Comparison of ENCODE assay signal across 25 cellular contexts in genomic region chr4:10345381-10345784, GRCh38.
"Had no signal": no experiment of that assay in that cellular context is flagged by ENCODE, and none has a peak within 500 bp of the region (broad histone marks: within the 10 kb centered on the region; RNA-seq: fewer than 3 reads in every experiment).

No MANE protein-coding gene starts in this region.

- ATAC-seq: natural killer cell; psoas muscle; right cardiac atrium; stimulated activated memory B cell treated with anti-CD40 and anti-IgM and Interleukin-4, amounts not matched to agents 10 μg/mL and 1 μg/mL and 100 μg/mL, for 72 hours; stimulated activated naive CD8-positive, alpha-beta T cell treated with anti-CD3 and anti-CD28 coated beads, Interleukin-15, Interleukin-2, amounts not matched to agents 100 U/mL and 50 U/mL, for 24 hours had no signal

- H3K27me3 ChIP-seq: esophagus muscularis mucosa, left lung, ovary, sigmoid colon, testis, tibial artery, upper lobe of left lung had no signal

- H3K27me3 Mint-ChIP-seq: stimulated activated memory B cell treated with anti-CD40 and anti-IgM and Interleukin-4, amounts not matched to agents 10 μg/mL and 1 μg/mL and 100 μg/mL, for 72 hours had no signal

- H3K4me1 Mint-ChIP-seq: immature natural killer cell; natural killer cell; stimulated activated memory B cell treated with anti-CD40 and anti-IgM and Interleukin-4, amounts not matched to agents 10 μg/mL and 1 μg/mL and 100 μg/mL, for 72 hours had no signal

- H3K27ac Mint-ChIP-seq: immature natural killer cell; natural killer cell; stimulated activated memory B cell treated with anti-CD40 and anti-IgM and Interleukin-4, amounts not matched to agents 10 μg/mL and 1 μg/mL and 100 μg/mL, for 72 hours had no signal

- H3K4me3 Mint-ChIP-seq: immature natural killer cell; natural killer cell; stimulated activated memory B cell treated with anti-CD40 and anti-IgM and Interleukin-4, amounts not matched to agents 10 μg/mL and 1 μg/mL and 100 μg/mL, for 72 hours had no signal

- DNase-seq: dorsolateral prefrontal cortex; effector CD4-positive, alpha-beta T cell; foreskin melanocyte; hypothalamus; immature natural killer cell; kidney; left lung; natural killer cell; occipital lobe; ovary; posterior cingulate gyrus; psoas muscle; right cardiac atrium; sigmoid colon; spleen; stimulated activated CD4-positive, alpha-beta T cell treated with anti-CD3 and anti-CD28 coated beads, Interleukin-4, amount 100 ng/mL, for 4 hours; stimulated activated naive CD8-positive, alpha-beta T cell treated with anti-CD3 and anti-CD28 coated beads, Interleukin-15, Interleukin-2, amounts not matched to agents 100 U/mL and 50 U/mL, for 24 hours; substantia nigra; testis; tibial artery; upper lobe of left lung had no signal

- H3K9me3 Mint-ChIP-seq: immature natural killer cell; natural killer cell; stimulated activated memory B cell treated with anti-CD40 and anti-IgM and Interleukin-4, amounts not matched to agents 10 μg/mL and 1 μg/mL and 100 μg/mL, for 72 hours had no signal

- H3K9me3 ChIP-seq: esophagus muscularis mucosa, left lung, ovary, psoas muscle, sigmoid colon, spleen, testis, tibial artery, upper lobe of left lung had no signal

- H3K4me3 ChIP-seq: dorsolateral prefrontal cortex, esophagus muscularis mucosa, left lung, ovary, psoas muscle, sigmoid colon, spleen, testis, tibial artery, upper lobe of left lung had no signal

- H3K36me3 ChIP-seq: esophagus muscularis mucosa, left lung, ovary, sigmoid colon, spleen, tibial artery, upper lobe of left lung had no signal

- H3K4me1 ChIP-seq: esophagus muscularis mucosa, left lung, psoas muscle, sigmoid colon, spleen, testis, tibial artery had no signal

- FAIRE-seq: colon, kidney, urothelium cell line had no signal

- H3K27ac ChIP-seq: dorsolateral prefrontal cortex, esophagus muscularis mucosa, left lung, ovary, psoas muscle, sigmoid colon, spleen, testis, tibial artery, upper lobe of left lung had no signal

- H3K36me3 Mint-ChIP-seq: immature natural killer cell; natural killer cell; stimulated activated memory B cell treated with anti-CD40 and anti-IgM and Interleukin-4, amounts not matched to agents 10 μg/mL and 1 μg/mL and 100 μg/mL, for 72 hours had no signal
